In genomic region chr13:87259479-87260083, GRCh38 we compare ENCODE assay signal across 11 cellular contexts.
DNase-seq lines count a peak whose midpoint lies in the region; ATAC-seq and TF ChIP-seq lines count a peak whose summit lies in the region.
"Had no signal": no experiment of that assay in that cellular context is flagged by ENCODE, and none has a peak within 500 bp of the region (broad histone marks: within the 10 kb centered on the region; RNA-seq: fewer than 3 reads in every experiment).

No MANE protein-coding gene starts in this region.

- CTCF ChIA-PET in mammary epithelial cell (lab: Charles Lee; ENCODE audit: low non-redundant PET) = no interaction called here

- no peaks in the 10 kb centered on the region for H3K9me3 Mint-ChIP-seq in osteocyte (ENCODE audit: unreplicated experiment)
- no peaks in the 10 kb centered on the region for H3K9me3 Mint-ChIP-seq in activated T-cell treated with anti-CD3 and anti-CD28 coated beads, Interleukin-2, amount 50 U/mL, for 72 hours

- no peaks in the 10 kb centered on the region for H3K79me2 ChIP-seq in mammary epithelial cell (ENCODE audit: insufficient read depth, low read length)

- 0% methylated on average over 2 of the region's 5 CpGs for WGBS in mammary epithelial cell (ENCODE audit: low coverage, missing lambda C conversion rate)
- WGBS in transverse colon (ENCODE audit: low coverage in 1 of 2), 2 donors = 18 to 26% methylated on average over 4 to 5 of the region's 5 CpGs

- peak; percentile 29 to 59 for TF ChIP-seq CTCF in mammary epithelial cell (conservative IDR thresholded peaks at IDR 0.05 in 1 of 2, IDR thresholded peaks at IDR 0.05 in 1 of 2; ENCODE audit: extremely low read depth in 1 of 2, insufficient read depth in 1 of 2, low read depth in 1 of 2, low read length in 2 of 2)
- peak; percentile 53 for TF ChIP-seq CTCF in osteocyte (IDR thresholded peaks at IDR 0.05)
- TF ChIP-seq CTCF in transverse colon (IDR thresholded peaks at IDR 0.05) = no peak

- no peak overlapping the region for H3K4me3 Mint-ChIP-seq in osteocyte (ENCODE audit: unreplicated experiment)
- no peak overlapping the region for H3K4me3 Mint-ChIP-seq in activated T-cell treated with anti-CD3 and anti-CD28 coated beads, Interleukin-2, amount 50 U/mL, for 72 hours
- H3K4me3 Mint-ChIP-seq: activated B cell treated with CpG ODN at 0.5 μM for 24 hours had no signal

- no peaks in the 10 kb centered on the region for H3K27me3 Mint-ChIP-seq in osteocyte (ENCODE audit: unreplicated experiment)
- H3K27me3 Mint-ChIP-seq in activated T-cell treated with anti-CD3 and anti-CD28 coated beads, Interleukin-2, amount 50 U/mL, for 72 hours (ENCODE audit: low read depth) = no peaks in the 10 kb centered on the region
- H3K27me3 Mint-ChIP-seq: activated B cell treated with CpG ODN at 0.5 μM for 24 hours had no signal

- peak overlapping the region; percentile 46 for H2AFZ ChIP-seq in mammary epithelial cell (ENCODE audit: low read depth, low read length)

- no TSS peak for BruUV-seq in mammary epithelial cell (replicated peaks; lab: Mats Ljungman, UMichigan)

- no peaks in the 10 kb centered on the region for H3K36me3 Mint-ChIP-seq in osteocyte (ENCODE audit: unreplicated experiment)
- H3K36me3 Mint-ChIP-seq in activated T-cell treated with anti-CD3 and anti-CD28 coated beads, Interleukin-2, amount 50 U/mL, for 72 hours (ENCODE audit: insufficient read depth in 2 of 2) = no peaks in the 10 kb centered on the region

- intact Hi-C loops in mammary epithelial cell (cut with micrococcal nuclease) = loop anchor here (1.0 to 5.0 kb wide), 2 partner anchors 382 to 410 kb away; no protein-coding TSS in a partner anchor
- intact Hi-C loops in transverse colon (cut with DNase I; ENCODE audit: low total_unique reads) = no loop called here

- H3K4me2 ChIP-seq in mammary epithelial cell (ENCODE audit: insufficient read depth, low read depth, low read length) = no peak overlapping the region

- no peak overlapping the region for H3K4me3 ChIP-seq in mammary epithelial cell (replicated peaks in 1 of 3; ENCODE audit: insufficient read depth in 1 of 3, low read depth in 2 of 3, low read length in 3 of 3)
- H3K4me3 ChIP-seq in transverse colon = no peak overlapping the region
- H3K4me3 ChIP-seq: psoas muscle had no signal

- no peak for TF ChIP-seq POLR2A in transverse colon (IDR thresholded peaks at IDR 0.05)

- no peaks in the 10 kb centered on the region for H3K9me3 ChIP-seq in mammary epithelial cell (replicated peaks; ENCODE audit: insufficient read depth, low read length)
- no peaks in the 10 kb centered on the region for H3K9me3 ChIP-seq in transverse colon

- DNase-seq in DMS 273 (lab: John Stamatoyannopoulos, UW; ENCODE audit: unreplicated experiment) (peak; percentile 6), DMS 273 treated with DMSO at 0.1 percent for 48 hours (lab: John Stamatoyannopoulos, UW) (no peak), NCI-H460 (ENCODE audit: extremely low read depth, low read depth) (peak; percentile 24), mammary epithelial cell (no peak), osteocyte (ENCODE audit: extremely low spot score, unreplicated experiment) (no peak), transverse colon (no peak)
- no peak for DNase-seq in activated T-cell treated with anti-CD3 and anti-CD28 coated beads, Interleukin-2, amount 50 U/mL, for 72 hours
- DNase-seq: activated B cell treated with CpG ODN at 0.5 μM for 24 hours, NCI-H187 treated with DMSO at 0.1 percent for 48 hours, psoas muscle had no signal

- H3K27ac ChIP-seq in mammary epithelial cell (ENCODE audit: insufficient read depth, low read depth, low read length) (no peak overlapping the region), transverse colon (no peak overlapping the region)
- H3K27ac ChIP-seq: psoas muscle had no signal

- no peaks in the 10 kb centered on the region for H4K20me1 ChIP-seq in mammary epithelial cell (ENCODE audit: insufficient read depth, low read length)

- no peaks in the 10 kb centered on the region for H3K4me1 Mint-ChIP-seq in osteocyte (ENCODE audit: unreplicated experiment)
- no peaks in the 10 kb centered on the region for H3K4me1 Mint-ChIP-seq in activated T-cell treated with anti-CD3 and anti-CD28 coated beads, Interleukin-2, amount 50 U/mL, for 72 hours (ENCODE audit: low read depth)
- H3K4me1 Mint-ChIP-seq: activated B cell treated with CpG ODN at 0.5 μM for 24 hours had no signal

- in situ Hi-C loops in mammary epithelial cell (cut with MboI; ENCODE audit: low sequenced_read_pairs in 2 of 2) (no loop called here), transverse colon (cut with MboI; ENCODE audit: low pct_ligation_motif_present in 1 of 4, low pct_unique_long_range_greater_than_20kb in 1 of 4, low sequenced_read_pairs in 3 of 4) (no loop called here)

- dilution Hi-C loops in mammary epithelial cell (cut with HindIII; ENCODE audit: low sequenced_read_pairs) = no loop called here

- no peak for TF ChIP-seq EP300 in transverse colon (IDR thresholded peaks at IDR 0.05; ENCODE audit: low read depth)

- H3K4me1 ChIP-seq in mammary epithelial cell (ENCODE audit: insufficient read depth, low read length) = no peaks in the 10 kb centered on the region
- H3K4me1 ChIP-seq in transverse colon = no peaks in the 10 kb centered on the region
- H3K4me1 ChIP-seq: psoas muscle had no signal

- no peaks in the 10 kb centered on the region for H3K36me3 ChIP-seq in mammary epithelial cell (ENCODE audit: insufficient read depth, low read length)
- no peaks in the 10 kb centered on the region for H3K36me3 ChIP-seq in transverse colon

- H3K27ac Mint-ChIP-seq in osteocyte (ENCODE audit: unreplicated experiment) = no peak overlapping the region
- no peak overlapping the region for H3K27ac Mint-ChIP-seq in activated T-cell treated with anti-CD3 and anti-CD28 coated beads, Interleukin-2, amount 50 U/mL, for 72 hours
- H3K27ac Mint-ChIP-seq: activated B cell treated with CpG ODN at 0.5 μM for 24 hours had no signal

- H3K9ac ChIP-seq in mammary epithelial cell (ENCODE audit: insufficient read depth, low read length) = no peak overlapping the region

- ATAC-seq in GM18861 (IDR thresholded peaks at IDR 0.05; ENCODE audit: unreplicated experiment) = no peak
- no peak for ATAC-seq in activated T-cell treated with anti-CD3 and anti-CD28 coated beads, Interleukin-2, amount 50 U/mL, for 72 hours (replicated peaks in 1 of 2)
- ATAC-seq: psoas muscle had no signal

- H3K27me3 ChIP-seq in mammary epithelial cell (ENCODE audit: insufficient read depth, low read length) (no peaks in the 10 kb centered on the region), transverse colon (no peaks in the 10 kb centered on the region)

Comparison
In these comparisons a context has a peak if more than half of its experiments do, and no peak if none do; other contexts are left out.
1. DNase-seq: peak in DMS 273 (single experiment) and NCI-H460 (single experiment); none in DMS 273 treated with DMSO at 0.1 percent for 48 hours (single experiment), mammary epithelial cell (single experiment), osteocyte (single experiment), activated T-cell treated with anti-CD3 and anti-CD28 coated beads, Interleukin-2, amount 50 U/mL, for 72 hours (0 of 2) and transverse colon (single experiment).
2. CTCF ChIP-seq: peak in mammary epithelial cell (2 of 2) and osteocyte (single experiment); none in transverse colon (0 of 5).